Comparison of ENCODE assay signal across 10 cellular contexts in the genomic region with DNA sequence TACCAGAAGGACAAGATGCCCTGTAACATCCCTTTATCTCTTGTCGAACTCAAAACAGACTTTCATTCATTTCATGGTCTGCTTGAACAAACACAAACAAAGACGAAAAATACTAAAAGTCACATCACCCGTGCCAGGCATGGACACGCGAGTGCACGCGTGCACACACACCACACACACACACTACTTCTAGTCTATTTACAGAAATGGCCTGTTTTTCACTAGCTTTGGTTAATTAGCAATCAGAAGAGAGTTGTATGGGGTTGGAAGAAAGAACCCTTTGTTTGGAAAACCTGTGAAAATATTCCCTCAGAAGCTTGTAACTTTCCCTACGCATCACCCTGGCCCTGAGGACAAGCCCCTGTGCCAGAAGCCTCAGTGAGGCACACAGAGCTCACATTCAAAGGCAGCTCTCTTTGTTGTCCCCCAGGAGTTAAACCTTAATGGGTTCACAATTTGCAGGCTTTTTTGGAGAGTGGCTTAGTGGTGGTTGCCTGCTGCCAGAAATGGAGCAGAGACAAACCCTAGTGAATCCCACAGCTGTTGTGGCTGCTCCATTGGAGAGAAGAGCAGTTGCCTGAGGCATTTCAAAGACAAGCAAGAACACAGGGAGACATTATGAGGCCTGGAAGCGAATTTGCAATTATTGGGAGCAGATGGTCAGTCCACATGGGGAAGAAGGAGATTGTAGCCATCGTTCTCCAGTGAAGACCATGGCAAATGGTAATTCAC. TPM values are rescaled to one million over a fixed set of nuclear protein-coding genes. Genes with fewer than 3 reads are reported as not detected.
DNase-seq lines count a peak whose midpoint lies in the region; ATAC-seq lines count a peak whose summit lies in the region.
"Had no signal": no experiment of that assay in that cellular context is flagged by ENCODE, and none has a peak within 500 bp of the region (broad histone marks: within the 10 kb centered on the region; RNA-seq: fewer than 3 reads in every experiment).

No MANE protein-coding gene starts in this region.

- ATAC-seq in HG03045 (IDR thresholded peaks at IDR 0.05; ENCODE audit: unreplicated experiment) (no peak), GM18498 (IDR thresholded peaks at IDR 0.05; ENCODE audit: unreplicated experiment) (no peak)

- H2AFZ ChIP-seq in ACC112 (ENCODE audit: low read length, unreplicated experiment) = no peak overlapping the region

- H3K4me3 ChIP-seq in ACC112 (ENCODE audit: low read depth, low read length) = peak overlapping the region; percentile 65
- no peak overlapping the region for H3K4me3 ChIP-seq in MG63

- H3K27me3 ChIP-seq in ACC112 (ENCODE audit: insufficient read depth, low read length) (no peaks in the 10 kb centered on the region), MG63 (no peaks in the 10 kb centered on the region)

- DNase-seq in NCI-H69 (lab: John Stamatoyannopoulos, UW) = peak; percentile 92
- DNase-seq in fibroblast of the conjunctiva (ENCODE audit: low read depth) = peak; percentile 52
- peak in 45 of 56 donors; percentile 9 to 74 (median 54) for DNase-seq in nucleus accumbens (lab: John Stamatoyannopoulos, UW)
- DNase-seq in DMS153 treated with DMSO at 0.1 percent for 48 hours (lab: John Stamatoyannopoulos, UW; ENCODE audit: unreplicated experiment) = no peak
- no peak for DNase-seq in MG63
- DNase-seq: activated gamma-delta T cell; CD4-positive, alpha-beta memory T cell had no signal

- peaks cover 65% of the 10 kb centered on the region for H3K4me1 ChIP-seq in ACC112 (ENCODE audit: control insufficient read depth, insufficient read depth, low read length, unreplicated experiment)

- peaks cover 35% of the 10 kb centered on the region for H3K36me3 ChIP-seq in ACC112 (ENCODE audit: insufficient read depth, low read length)
- H3K36me3 ChIP-seq in MG63 = peaks cover 61% of the 10 kb centered on the region

- H3K79me2 ChIP-seq in ACC112 (ENCODE audit: control insufficient read depth, insufficient read depth, low read length, unreplicated experiment) = peaks cover 83% of the 10 kb centered on the region

- H3K27ac ChIP-seq in ACC112 (ENCODE audit: low read depth, low read length) = peak overlapping the region; percentile 91

- H3K9me3 ChIP-seq in MG63 = peaks cover 18% of the 10 kb centered on the region

RNA-seq across cellular contexts. Expression of a gene that starts 55.9 kb away (rescaled TPM):
- 16.4 and 19.2 TPM in 2 replicates for total RNA-seq in MG63 (2014; rRNA removed; shearing (Covaris generic); ENCODE audit: low replicate concordance)

Comparison
In these comparisons a context has a peak if more than half of its experiments do, and no peak if none do; other contexts are left out.
1. DNase-seq: peak in NCI-H69 (single experiment), fibroblast of the conjunctiva (single experiment) and nucleus accumbens (45 of 56); none in DMS153 treated with DMSO at 0.1 percent for 48 hours (single experiment) and MG63 (single experiment).